ENCODE assay signal across 1 cellular context in the genomic region with DNA sequence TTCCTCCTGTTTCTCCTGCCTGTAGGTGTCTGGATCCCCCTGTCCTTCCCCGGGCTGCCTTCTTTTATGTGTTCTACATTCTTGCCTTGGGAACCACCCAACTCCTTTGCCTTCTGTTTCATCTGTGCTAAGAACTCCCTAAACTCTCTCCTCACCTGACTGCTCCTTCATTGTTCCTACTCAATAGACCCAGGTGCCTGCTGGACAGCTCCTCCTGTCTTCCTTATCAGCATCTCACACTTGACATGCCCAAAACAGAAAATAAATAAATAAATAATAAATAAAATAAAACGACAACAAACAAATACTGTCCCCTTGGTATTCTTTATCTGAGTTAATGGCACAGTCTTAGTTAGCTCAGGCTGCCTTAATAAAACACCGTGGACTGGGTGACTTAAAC.
TF ChIP-seq lines count a peak whose summit lies in the region.

No MANE protein-coding gene starts in this region.

TF ChIP-seq in GM23338, 12 proteins besides CTCF, POLR2A, EP300 and RAD21:
- TF ChIP-seq, protein P1, sequence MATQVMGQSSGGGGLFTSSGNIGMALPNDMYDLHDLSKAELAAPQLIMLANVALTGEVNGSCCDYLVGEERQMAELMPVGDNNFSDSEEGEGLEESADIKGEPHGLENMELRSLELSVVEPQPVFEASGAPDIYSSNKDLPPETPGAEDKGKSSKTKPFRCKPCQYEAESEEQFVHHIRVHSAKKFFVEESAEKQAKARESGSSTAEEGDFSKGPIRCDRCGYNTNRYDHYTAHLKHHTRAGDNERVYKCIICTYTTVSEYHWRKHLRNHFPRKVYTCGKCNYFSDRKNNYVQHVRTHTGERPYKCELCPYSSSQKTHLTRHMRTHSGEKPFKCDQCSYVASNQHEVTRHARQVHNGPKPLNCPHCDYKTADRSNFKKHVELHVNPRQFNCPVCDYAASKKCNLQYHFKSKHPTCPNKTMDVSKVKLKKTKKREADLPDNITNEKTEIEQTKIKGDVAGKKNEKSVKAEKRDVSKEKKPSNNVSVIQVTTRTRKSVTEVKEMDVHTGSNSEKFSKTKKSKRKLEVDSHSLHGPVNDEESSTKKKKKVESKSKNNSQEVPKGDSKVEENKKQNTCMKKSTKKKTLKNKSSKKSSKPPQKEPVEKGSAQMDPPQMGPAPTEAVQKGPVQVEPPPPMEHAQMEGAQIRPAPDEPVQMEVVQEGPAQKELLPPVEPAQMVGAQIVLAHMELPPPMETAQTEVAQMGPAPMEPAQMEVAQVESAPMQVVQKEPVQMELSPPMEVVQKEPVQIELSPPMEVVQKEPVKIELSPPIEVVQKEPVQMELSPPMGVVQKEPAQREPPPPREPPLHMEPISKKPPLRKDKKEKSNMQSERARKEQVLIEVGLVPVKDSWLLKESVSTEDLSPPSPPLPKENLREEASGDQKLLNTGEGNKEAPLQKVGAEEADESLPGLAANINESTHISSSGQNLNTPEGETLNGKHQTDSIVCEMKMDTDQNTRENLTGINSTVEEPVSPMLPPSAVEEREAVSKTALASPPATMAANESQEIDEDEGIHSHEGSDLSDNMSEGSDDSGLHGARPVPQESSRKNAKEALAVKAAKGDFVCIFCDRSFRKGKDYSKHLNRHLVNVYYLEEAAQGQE (IDR thresholded peaks at IDR 0.05; ENCODE audit: unreplicated experiment), result peak; percentile 61
- TF ChIP-seq NANOG (IDR thresholded peaks at IDR 0.05; ENCODE audit: borderline replicate concordance), result no peak
- no peak for TF ChIP-seq JUNB (IDR thresholded peaks at IDR 0.05; ENCODE audit: unreplicated experiment)
- no peak for TF ChIP-seq EZH2 (IDR thresholded peaks at IDR 0.05; ENCODE audit: low read depth, unreplicated experiment)
TF ChIP-seq in GM23338: peak in this region for 1.
